1 cellular context compared by ENCODE assay signal in genomic region chr11:9758676-9759518, GRCh38.
A peak's percentile ranks its signal among the peaks of the same experiment; 100 is the strongest.
TF ChIP-seq lines count a peak whose summit lies in the region.

No MANE protein-coding gene starts in this region.

TF ChIP-seq in K562, 482 proteins besides CTCF, POLR2A, EP300 and RAD21 (continued from another document and continues in another):
- TF ChIP-seq MNT (conservative IDR thresholded peaks at IDR 0.05): no peak
- no peak for TF ChIP-seq LCOR (CRISPR knock-in tag; IDR thresholded peaks at IDR 0.05)
- TF ChIP-seq ARHGAP35 (IDR thresholded peaks at IDR 0.05; ENCODE audit: partially characterized antibody): no peak
- no peak for TF ChIP-seq TFAP4 (CRISPR knock-in tag; IDR thresholded peaks at IDR 0.05; ENCODE audit: borderline replicate concordance)
- no peak for TF ChIP-seq MXI1 (IDR thresholded peaks at IDR 0.05; ENCODE audit: low read depth, low read length)
- no peak for TF ChIP-seq CCAR2 (IDR thresholded peaks at IDR 0.05; ENCODE audit: low read depth, low read length)
- no peak; a peak in 1 of 4 replicates for TF ChIP-seq TBL1XR1 (IDR thresholded peaks at IDR 0.05; ENCODE audit: low read length in 2 of 2)
- TF ChIP-seq ZNF395 (CRISPR knock-in tag; IDR thresholded peaks at IDR 0.05): no peak
- no peak for TF ChIP-seq ATF1 (CRISPR knock-in tag; IDR thresholded peaks at IDR 0.05)
- TF ChIP-seq ATF1 (tag; IDR thresholded peaks at IDR 0.05): no peak; the same call in 1 of the 2 replicates
- no peak for TF ChIP-seq ZFP36 (IDR thresholded peaks at IDR 0.05; ENCODE audit: low read depth, low read length, partially characterized antibody)
- peak in 1 of 3 experiments; percentile 7 for TF ChIP-seq YY1 (IDR thresholded peaks at IDR 0.05; ENCODE audit: borderline replicate concordance in 1 of 3, control insufficient read depth in 1 of 3, extremely low read depth in 1 of 3, insufficient read depth in 3 of 3, insufficient read length in 1 of 3, insufficient replicate concordance in 2 of 3, low read depth in 1 of 3, low read length in 2 of 3)
- no peak for TF ChIP-seq TEAD2 (tag; IDR thresholded peaks at IDR 0.05)
- no peak for TF ChIP-seq ZBTB9 (CRISPR knock-in tag; IDR thresholded peaks at IDR 0.05)
- TF ChIP-seq TCF15 (CRISPR knock-in tag; IDR thresholded peaks at IDR 0.05): no peak
- TF ChIP-seq DACH1 (IDR thresholded peaks at IDR 0.05; ENCODE audit: partially characterized antibody): no peak
- no peak for TF ChIP-seq KHSRP (IDR thresholded peaks at IDR 0.05)
- TF ChIP-seq MEF2D (tag; conservative IDR thresholded peaks at IDR 0.05; ENCODE audit: low read depth): no peak
- 0 out of 2 replicates have a peak, but pooled peaks have one; percentile 72 for TF ChIP-seq ZNF263 (CRISPR knock-in tag; IDR thresholded peaks at IDR 0.05; ENCODE audit: borderline replicate concordance)
- TF ChIP-seq U2AF1 (optimal IDR thresholded peaks at IDR 0.05; ENCODE audit: low read depth, low read length): no peak
- no peak for TF ChIP-seq NCOA1 (IDR thresholded peaks at IDR 0.05; ENCODE audit: low read depth)
- TF ChIP-seq RBM22 (IDR thresholded peaks at IDR 0.05; ENCODE audit: low read depth, low read length, poor library complexity, severe bottlenecking): no peak
- no peak for TF ChIP-seq COPS2 (conservative IDR thresholded peaks at IDR 0.05)
- no peak for TF ChIP-seq HLTF (IDR thresholded peaks at IDR 0.05)
- no peak for TF ChIP-seq ARID3B (CRISPR knock-in tag; IDR thresholded peaks at IDR 0.05; ENCODE audit: borderline replicate concordance)
- no peak for TF ChIP-seq GTF2E2 (tag; IDR thresholded peaks at IDR 0.05)
- TF ChIP-seq CEBPZ (IDR thresholded peaks at IDR 0.05; ENCODE audit: borderline replicate concordance, low read depth, low read length): no peak
- no peak for TF ChIP-seq PURB (CRISPR knock-in tag; IDR thresholded peaks at IDR 0.05; ENCODE audit: low read depth)
- no peak for TF ChIP-seq PML (IDR thresholded peaks at IDR 0.05; ENCODE audit: low read length)
- no peak for TF ChIP-seq ZNF3 (CRISPR knock-in tag; IDR thresholded peaks at IDR 0.05)
- no peak for TF ChIP-seq CBX5 (IDR thresholded peaks at IDR 0.05; ENCODE audit: borderline replicate concordance, low read depth)
- no peak for TF ChIP-seq ZNF318 (IDR thresholded peaks at IDR 0.05; ENCODE audit: borderline replicate concordance in 1 of 2, low read depth in 1 of 2)
- no peak for TF ChIP-seq NR1H2 (CRISPR knock-in tag; IDR thresholded peaks at IDR 0.05)
- no peak for TF ChIP-seq ELF4 (CRISPR knock-in tag; IDR thresholded peaks at IDR 0.05)
- peak; percentile 75; the same call in 1 of the 2 replicates for TF ChIP-seq MECOM (CRISPR knock-in tag; IDR thresholded peaks at IDR 0.05)
- no peak for TF ChIP-seq MEF2A (IDR thresholded peaks at IDR 0.05; ENCODE audit: control insufficient read depth, low read depth, low read length)
- TF ChIP-seq ZNF764 (CRISPR knock-in tag; IDR thresholded peaks at IDR 0.05; ENCODE audit: low read depth): no peak
- TF ChIP-seq HCFC1 (IDR thresholded peaks at IDR 0.05; ENCODE audit: low read depth, low read length): no peak
- peak; percentile 13; the same call in 1 of the 2 replicates for TF ChIP-seq BCOR (IDR thresholded peaks at IDR 0.05)
- TF ChIP-seq ETS2 (tag; IDR thresholded peaks at IDR 0.05; ENCODE audit: borderline replicate concordance, poor library complexity, severe bottlenecking): no peak
- no peak for TF ChIP-seq SP2 (IDR thresholded peaks at IDR 0.05; ENCODE audit: extremely low read depth, low read depth, low read length, poor library complexity, severe bottlenecking)
